9 cellular contexts compared by ENCODE assay signal in genomic region chr19:33904681-33905080, GRCh38.
DNase-seq lines count a peak whose midpoint lies in the region; ATAC-seq and TF ChIP-seq lines count a peak whose summit lies in the region.
"Had no signal": no experiment of that assay in that cellular context is flagged by ENCODE, and none has a peak within 500 bp of the region (broad histone marks: within the 10 kb centered on the region; RNA-seq: fewer than 3 reads in every experiment).

No MANE protein-coding gene starts in this region.

- intact Hi-C loops in posterior vena cava (cut with DNase I) = no loop called here

- H3K4me2 ChIP-seq in trophoblast cell (ENCODE audit: low read length) = no peak overlapping the region

- H3K27me3 ChIP-seq in iPS-18a (ENCODE audit: control insufficient read depth, insufficient read depth, low read length) (peaks cover 22% of the 10 kb centered on the region), trophoblast cell (ENCODE audit: insufficient read depth, low read length) (peaks cover 2% of the 10 kb centered on the region)

- no CpG with 5 or more reads among the region's 7 CpGs for WGBS in trophoblast cell (ENCODE audit: extremely low coverage, insufficient coverage, insufficient read length)

- H3K79me1 ChIP-seq in trophoblast cell (ENCODE audit: low read length) = peaks cover 13% of the 10 kb centered on the region

- H3K4me1 ChIP-seq in iPS-18a (ENCODE audit: control insufficient read depth, low read depth, low read length) = peaks cover 12% of the 10 kb centered on the region
- H3K4me1 ChIP-seq in trophoblast cell (ENCODE audit: control insufficient read depth in 1 of 2, insufficient read depth in 2 of 2, low read length in 2 of 2) = peaks cover 12 to 13% of the 10 kb centered on the region in 2 experiments

- H2AFZ ChIP-seq in trophoblast cell (ENCODE audit: insufficient read depth, low read length, poor library complexity) = no peak overlapping the region

- no peaks in the 10 kb centered on the region for H3K36me3 ChIP-seq in iPS-18a (ENCODE audit: control insufficient read depth, low read depth, low read length)
- H3K36me3 ChIP-seq in trophoblast cell (ENCODE audit: control insufficient read depth in 1 of 2, insufficient read depth in 2 of 2, low read length in 2 of 2) = no peaks in the 10 kb centered on the region

- no peak overlapping the region for H4K91ac ChIP-seq in trophoblast cell (ENCODE audit: low read depth, low read length)

- H2AK5ac ChIP-seq in trophoblast cell (ENCODE audit: low read length) = no peak overlapping the region

- H3K27ac ChIP-seq in iPS-18a (ENCODE audit: low read length) (no peak overlapping the region), trophoblast cell (ENCODE audit: low read depth, low read length) (peak overlapping the region; percentile 77)

- DNase-seq in ELF-1 (ENCODE audit: low read depth, low spot score) = peak; percentile 87
- DNase-seq in astrocyte of the hippocampus (ENCODE audit: low read depth, low spot score) = peak; percentile 66
- no peak for DNase-seq in trophoblast cell
- DNase-seq in posterior vena cava (ENCODE audit: low spot score) = no peak
- DNase-seq in stimulated activated CD4-positive, alpha-beta T cell treated with anti-CD3 and anti-CD28 coated beads, Interleukin-4, amount 100 ng/mL, for 4 hours = no peak
- no peak for DNase-seq in HEK293T (ENCODE audit: extremely low spot score)
- DNase-seq: RPMI8226 had no signal

- CTCF ChIA-PET in HEK293T (lab: Yijun Ruan, JAX) = no interaction called here

- no peak overlapping the region for H4K8ac ChIP-seq in trophoblast cell (ENCODE audit: low read depth, low read length)

- H3K9ac ChIP-seq in iPS-18a (ENCODE audit: low read length) = peak overlapping the region; percentile 62
- no peak overlapping the region for H3K9ac ChIP-seq in trophoblast cell (ENCODE audit: low read length)

- no peak overlapping the region for H2BK120ac ChIP-seq in trophoblast cell (ENCODE audit: insufficient read depth, low read length, poor library complexity)

- no peak for ATAC-seq in HG03439 (IDR thresholded peaks at IDR 0.05; ENCODE audit: unreplicated experiment)

- no peak overlapping the region for H3K4ac ChIP-seq in trophoblast cell (ENCODE audit: low read depth, low read length)

- no peak overlapping the region for H3K14ac ChIP-seq in trophoblast cell (ENCODE audit: low read length)

- H3K4me3 ChIP-seq in iPS-18a (ENCODE audit: low read length) (peak overlapping the region; percentile 63), trophoblast cell (ENCODE audit: low read depth, low read length) (no peak overlapping the region)

- peaks cover 5% of the 10 kb centered on the region for H3K79me2 ChIP-seq in trophoblast cell (ENCODE audit: control insufficient read depth, insufficient read depth, low read length, poor library complexity)

- no peak overlapping the region for H3K23ac ChIP-seq in trophoblast cell (ENCODE audit: low read length)

- POLR2A ChIA-PET in HEK293T (lab: Yijun Ruan, JAX) = no interaction called here

- H2BK5ac ChIP-seq in trophoblast cell (ENCODE audit: low read depth, low read length, poor library complexity) = no peak overlapping the region

- no peak overlapping the region for H4K12ac ChIP-seq in trophoblast cell (ENCODE audit: low read depth, low read length)

- H3K18ac ChIP-seq in trophoblast cell (ENCODE audit: low read length) = no peak overlapping the region

- H3K9me3 ChIP-seq in iPS-18a (ENCODE audit: control insufficient read depth, low read depth, low read length) (no peaks in the 10 kb centered on the region), trophoblast cell (ENCODE audit: insufficient read depth, low read depth, low read length) (no peaks in the 10 kb centered on the region)

- no peak overlapping the region for H2BK12ac ChIP-seq in trophoblast cell (ENCODE audit: low read length)

TF ChIP-seq in HEK293T, 16 proteins besides CTCF, POLR2A, EP300 and RAD21:
- TF ChIP-seq SUZ12 (IDR thresholded peaks at IDR 0.05) (no peak), ZNF384 (IDR thresholded peaks at IDR 0.05) (no peak), NFRKB (IDR thresholded peaks at IDR 0.05) (no peak), L3MBTL2 (conservative IDR thresholded peaks at IDR 0.05) (no peak)

Comparison
In these comparisons a context has a peak if more than half of its experiments do, and no peak if none do; other contexts are left out.
1. DNase-seq: peak in ELF-1 (single experiment) and astrocyte of the hippocampus (single experiment); none in trophoblast cell (0 of 2), posterior vena cava (single experiment), stimulated activated CD4-positive, alpha-beta T cell treated with anti-CD3 and anti-CD28 coated beads, Interleukin-4, amount 100 ng/mL, for 4 hours (0 of 2) and HEK293T (single experiment).